ENCODE assay signal across 9 cellular contexts in the genomic region with DNA sequence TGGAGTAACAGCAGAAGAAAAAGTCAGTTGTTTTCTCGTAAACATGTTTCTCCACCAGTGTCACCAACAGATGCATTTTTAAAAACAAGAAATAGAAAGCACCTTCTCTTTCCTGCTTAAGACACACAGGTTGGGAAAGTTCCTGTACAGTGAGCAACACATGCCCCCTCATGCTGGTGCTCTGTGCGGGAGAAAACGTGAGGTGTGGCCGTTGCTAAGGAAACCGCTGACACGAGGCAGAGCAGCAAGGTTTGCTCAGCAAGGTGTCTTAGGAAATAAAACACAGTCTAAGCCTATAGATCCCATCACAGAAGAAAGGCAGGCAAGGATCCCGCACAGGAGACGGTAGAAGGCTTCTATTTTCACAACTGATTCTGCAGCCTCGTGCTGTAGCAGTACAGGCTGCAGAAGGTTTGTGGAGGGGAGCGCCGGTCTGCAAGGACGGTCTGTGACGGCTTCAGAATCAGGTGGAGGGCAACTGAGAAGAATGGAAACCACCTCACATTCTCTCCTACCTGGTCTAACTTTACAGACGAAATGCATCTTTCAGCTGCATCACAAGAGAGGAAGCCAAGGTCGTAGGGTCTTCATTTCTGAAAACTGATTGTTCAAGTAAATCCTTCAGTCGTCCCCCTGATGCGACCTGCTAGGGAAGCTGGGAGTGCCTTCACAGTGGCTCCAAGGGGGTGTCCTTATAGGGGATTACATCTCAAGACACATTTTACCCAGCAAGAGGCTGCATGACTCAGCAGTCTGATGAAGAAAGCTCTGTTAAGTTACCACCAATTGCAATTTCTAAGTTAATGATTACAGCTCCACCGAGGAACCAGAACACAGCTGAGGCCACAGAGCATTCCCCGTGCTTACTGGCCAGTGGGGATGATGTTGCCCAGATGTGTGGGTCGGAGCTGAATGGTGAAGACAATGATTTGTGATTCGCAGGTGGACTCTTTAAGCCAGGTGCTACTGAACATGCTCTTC.
A peak's percentile ranks its signal among the peaks of the same experiment; 100 is the strongest.
DNase-seq lines count a peak whose midpoint lies in the region; ATAC-seq and TF ChIP-seq lines count a peak whose summit lies in the region.
"Had no signal": no experiment of that assay in that cellular context is flagged by ENCODE, and none has a peak within 500 bp of the region (broad histone marks: within the 10 kb centered on the region; RNA-seq: fewer than 3 reads in every experiment).

No MANE protein-coding gene starts in this region.

- H3K4me2 ChIP-seq in hepatocyte, result peak overlapping the region; percentile 51

- no peak overlapping the region for H3K4me3 ChIP-seq in hepatocyte

- no peaks in the 10 kb centered on the region for H4K20me1 ChIP-seq in hepatocyte (ENCODE audit: insufficient read depth, poor library complexity, severe bottlenecking)

- H2AFZ ChIP-seq in hepatocyte, result no peak overlapping the region

- peaks cover 4% of the 10 kb centered on the region for H3K79me2 ChIP-seq in hepatocyte

- peaks cover 15% of the 10 kb centered on the region for H3K4me1 ChIP-seq in hepatocyte (ENCODE audit: insufficient read depth)

- peak; percentile 37 for ATAC-seq in activated CD8-positive, alpha-beta T cell treated with anti-CD3 and anti-CD28 coated beads, Interleukin-2, amount 10 ng/mL, durations not matched to agents 7 days and 5 days
- ATAC-seq in GM18517 (IDR thresholded peaks at IDR 0.05; ENCODE audit: unreplicated experiment), result no peak
- ATAC-seq in HG03045 (IDR thresholded peaks at IDR 0.05; ENCODE audit: unreplicated experiment), result no peak
- ATAC-seq in HG02840 (IDR thresholded peaks at IDR 0.05; ENCODE audit: low FRiP score, unreplicated experiment), result no peak

- peaks cover 29% of the 10 kb centered on the region for H3K4me1 Mint-ChIP-seq in activated CD4-positive, alpha-beta T cell treated with anti-CD3 and anti-CD28 coated beads, Interleukin-2, amount 10 ng/mL, durations not matched to agents 7 days and 5 days
- peaks cover 45% of the 10 kb centered on the region for H3K4me1 Mint-ChIP-seq in activated CD8-positive, alpha-beta T cell treated with anti-CD3 and anti-CD28 coated beads, Interleukin-2, amount 10 ng/mL, durations not matched to agents 7 days and 5 days (ENCODE audit: low read depth)

- peak overlapping the region; percentile 58 for H3K27ac Mint-ChIP-seq in activated CD4-positive, alpha-beta T cell treated with anti-CD3 and anti-CD28 coated beads, Interleukin-2, amount 10 ng/mL, durations not matched to agents 7 days and 5 days
- peak overlapping the region; percentile 73 for H3K27ac Mint-ChIP-seq in activated CD8-positive, alpha-beta T cell treated with anti-CD3 and anti-CD28 coated beads, Interleukin-2, amount 10 ng/mL, durations not matched to agents 7 days and 5 days

- H3K27ac ChIP-seq in hepatocyte, result peak overlapping the region; percentile 38
- H3K27ac ChIP-seq in temporal lobe (ENCODE audit: low read depth, low read length), result peak overlapping the region; percentile 24
- H3K27ac ChIP-seq: C4-2B had no signal

- no peaks in the 10 kb centered on the region for H3K9me3 ChIP-seq in hepatocyte (ENCODE audit: low read depth)

- POLR2A ChIA-PET in activated CD4-positive, alpha-beta T cell treated with anti-CD3 and anti-CD28 coated beads, Interleukin-2, amount 10 ng/mL, durations not matched to agents 7 days and 5 days (lab: Charles Lee), result interaction anchor here (1.0 kb wide), 1 partner anchor 9 kb away, joined by 3 read pairs; no protein-coding TSS in a partner anchor
- POLR2A ChIA-PET in activated CD8-positive, alpha-beta T cell treated with anti-CD3 and anti-CD28 coated beads, Interleukin-2, amount 10 ng/mL, durations not matched to agents 7 days and 5 days (lab: Charles Lee), result interaction anchor here (0.6 kb wide), 1 partner anchor 282 kb away, joined by 3 read pairs; no protein-coding TSS in a partner anchor

- no peak for TF ChIP-seq CTCF in hepatocyte (IDR thresholded peaks at IDR 0.05; ENCODE audit: poor library complexity)

- DNase-seq in activated CD4-positive, alpha-beta T cell treated with anti-CD3 and anti-CD28 coated beads, Interleukin-2, amount 10 ng/mL, durations not matched to agents 7 days and 5 days, result no peak
- no peak for DNase-seq in activated CD4-positive, alpha-beta T cell treated with anti-CD3 and anti-CD28 coated beads for 4 hours
- no peak for DNase-seq in activated CD8-positive, alpha-beta T cell treated with anti-CD3 and anti-CD28 coated beads, Interleukin-2, amount 10 ng/mL, durations not matched to agents 7 days and 5 days
- peak; percentile 74 for DNase-seq in hepatocyte (ENCODE audit: low spot score)

- H3K27me3 ChIP-seq in hepatocyte, result no peaks in the 10 kb centered on the region

- WGBS in hepatocyte (ENCODE audit: low lambda C conversion rate, missing lambda C conversion rate), result 58% methylated on average over 21 of the region's 21 CpGs

- H3K9me3 Mint-ChIP-seq in activated CD4-positive, alpha-beta T cell treated with anti-CD3 and anti-CD28 coated beads, Interleukin-2, amount 10 ng/mL, durations not matched to agents 7 days and 5 days, result no peaks in the 10 kb centered on the region
- H3K9me3 Mint-ChIP-seq in activated CD8-positive, alpha-beta T cell treated with anti-CD3 and anti-CD28 coated beads, Interleukin-2, amount 10 ng/mL, durations not matched to agents 7 days and 5 days (ENCODE audit: insufficient read depth), result no peaks in the 10 kb centered on the region

- H3K36me3 Mint-ChIP-seq in activated CD4-positive, alpha-beta T cell treated with anti-CD3 and anti-CD28 coated beads, Interleukin-2, amount 10 ng/mL, durations not matched to agents 7 days and 5 days (ENCODE audit: low read depth), result peaks cover 59% of the 10 kb centered on the region
- H3K36me3 Mint-ChIP-seq in activated CD8-positive, alpha-beta T cell treated with anti-CD3 and anti-CD28 coated beads, Interleukin-2, amount 10 ng/mL, durations not matched to agents 7 days and 5 days (ENCODE audit: low read depth), result peaks cover 67% of the 10 kb centered on the region

- CTCF ChIA-PET in activated CD4-positive, alpha-beta T cell treated with anti-CD3 and anti-CD28 coated beads, Interleukin-2, amount 10 ng/mL, durations not matched to agents 7 days and 5 days (lab: Charles Lee), result interaction anchor here (1.0 to 5.8 kb wide), 7 partner anchors 9 to 158 kb away, joined by 3 to 36 read pairs (median 6); no protein-coding TSS in a partner anchor
- CTCF ChIA-PET in activated CD8-positive, alpha-beta T cell treated with anti-CD3 and anti-CD28 coated beads, Interleukin-2, amount 10 ng/mL, durations not matched to agents 7 days and 5 days (lab: Charles Lee), result interaction anchor here (1.4 to 5.9 kb wide), 4 partner anchors 9 to 155 kb away, joined by 4 to 49 read pairs (median 10); no protein-coding TSS in a partner anchor

- no peak overlapping the region for H3K4me3 Mint-ChIP-seq in activated CD4-positive, alpha-beta T cell treated with anti-CD3 and anti-CD28 coated beads, Interleukin-2, amount 10 ng/mL, durations not matched to agents 7 days and 5 days
- no peak overlapping the region for H3K4me3 Mint-ChIP-seq in activated CD8-positive, alpha-beta T cell treated with anti-CD3 and anti-CD28 coated beads, Interleukin-2, amount 10 ng/mL, durations not matched to agents 7 days and 5 days

- H3K36me3 ChIP-seq in hepatocyte (replicated peaks; ENCODE audit: insufficient read depth, low read depth), result no peaks in the 10 kb centered on the region

- H3K27me3 Mint-ChIP-seq in activated CD4-positive, alpha-beta T cell treated with anti-CD3 and anti-CD28 coated beads, Interleukin-2, amount 10 ng/mL, durations not matched to agents 7 days and 5 days, result no peaks in the 10 kb centered on the region
- H3K27me3 Mint-ChIP-seq in activated CD8-positive, alpha-beta T cell treated with anti-CD3 and anti-CD28 coated beads, Interleukin-2, amount 10 ng/mL, durations not matched to agents 7 days and 5 days (ENCODE audit: low read depth), result no peaks in the 10 kb centered on the region

- H3K9me2 ChIP-seq in hepatocyte (replicated peaks; ENCODE audit: insufficient read depth), result no peaks in the 10 kb centered on the region
